ENCODE assay signal across 1 cellular context in the genomic region with DNA sequence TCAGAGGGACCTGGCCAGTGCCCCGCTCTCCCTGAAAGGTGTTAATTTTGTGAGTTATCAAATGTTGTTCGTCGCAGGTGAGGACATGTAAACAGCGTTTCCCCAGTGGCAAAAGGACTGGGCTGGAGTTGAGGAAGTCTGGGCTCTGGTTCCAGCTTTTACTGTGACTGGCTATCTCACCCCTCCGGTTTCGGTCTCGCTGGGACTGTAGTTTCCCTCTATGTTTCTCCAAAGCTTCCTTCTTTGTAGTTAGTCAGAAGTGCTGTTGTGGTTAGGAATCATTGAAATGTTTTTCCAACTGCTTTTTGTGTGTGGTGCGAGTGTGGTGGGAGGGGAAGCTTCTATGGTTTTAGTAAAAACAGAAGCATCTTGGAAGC.
TF ChIP-seq lines count a peak whose summit lies in the region.

No MANE protein-coding gene starts in this region.

TF ChIP-seq in HCT116, 20 proteins besides CTCF, POLR2A, EP300 and RAD21 (continued from another document):
- TF ChIP-seq, protein P1, sequence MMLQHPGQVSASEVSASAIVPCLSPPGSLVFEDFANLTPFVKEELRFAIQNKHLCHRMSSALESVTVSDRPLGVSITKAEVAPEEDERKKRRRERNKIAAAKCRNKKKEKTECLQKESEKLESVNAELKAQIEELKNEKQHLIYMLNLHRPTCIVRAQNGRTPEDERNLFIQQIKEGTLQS (IDR thresholded peaks at IDR 0.05), result no peak
- no peak for TF ChIP-seq EGR1 (IDR thresholded peaks at IDR 0.05; ENCODE audit: low read depth)
- TF ChIP-seq, protein P2, sequence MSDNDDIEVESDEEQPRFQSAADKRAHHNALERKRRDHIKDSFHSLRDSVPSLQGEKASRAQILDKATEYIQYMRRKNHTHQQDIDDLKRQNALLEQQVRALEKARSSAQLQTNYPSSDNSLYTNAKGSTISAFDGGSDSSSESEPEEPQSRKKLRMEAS (IDR thresholded peaks at IDR 0.05), result no peak
